ENCODE assay signal across 17 cellular contexts in genomic region chr12:10354502-10354901, GRCh38. TPM values are rescaled to one million over a fixed set of nuclear protein-coding genes. Genes with fewer than 3 reads are reported as not detected.
DNase-seq lines count a peak whose midpoint lies in the region; ATAC-seq and TF ChIP-seq lines count a peak whose summit lies in the region.
"Had no signal": no experiment of that assay in that cellular context is flagged by ENCODE, and none has a peak within 500 bp of the region (broad histone marks: within the 10 kb centered on the region; RNA-seq: fewer than 3 reads in every experiment).

No MANE protein-coding gene starts in this region.

- no peaks in the 10 kb centered on the region for H3K9me3 ChIP-seq in left lung

- no peaks in the 10 kb centered on the region for H3K36me3 ChIP-seq in left lung

- peak; percentile 71 for ATAC-seq in left lung
- no peak for ATAC-seq in HG02642 (IDR thresholded peaks at IDR 0.05; ENCODE audit: poor library complexity, unreplicated experiment)
- no peak for ATAC-seq in GM21737 (IDR thresholded peaks at IDR 0.05; ENCODE audit: unreplicated experiment)
- ATAC-seq: effector memory CD8-positive, alpha-beta T cell; sciatic nerve had no signal

- peaks cover 2 to 6% (median 4%) of the 10 kb centered on the region in 3 donors for H3K27me3 Mint-ChIP-seq in CD14-positive monocyte (ENCODE audit: low read depth in 3 of 3)
- H3K27me3 Mint-ChIP-seq: effector memory CD8-positive, alpha-beta T cell had no signal

- H3K36me3 Mint-ChIP-seq in CD14-positive monocyte, result no peaks in the 10 kb centered on the region

- no peaks in the 10 kb centered on the region for H3K27me3 ChIP-seq in left lung

- no peak overlapping the region for H3K4me3 Mint-ChIP-seq in CD14-positive monocyte
- H3K4me3 Mint-ChIP-seq: effector memory CD8-positive, alpha-beta T cell; naive B cell had no signal

- peaks cover 9 to 15% (median 12%) of the 10 kb centered on the region in 7 donors for H3K9me3 Mint-ChIP-seq in CD14-positive monocyte
- H3K9me3 Mint-ChIP-seq: effector memory CD8-positive, alpha-beta T cell had no signal

- no peak overlapping the region for H3K27ac ChIP-seq in left lung

- peak; percentile 97 for DNase-seq in DMS53 treated with DMSO at 0.1 percent for 48 hours (lab: John Stamatoyannopoulos, UW; ENCODE audit: unreplicated experiment)
- DNase-seq in HT1080 (ENCODE audit: low read depth), result peak; percentile 64
- DNase-seq in astrocyte of the hippocampus (ENCODE audit: low read depth, low spot score), result peak; percentile 85
- peak in 1 of 2 donors; percentile 61 for DNase-seq in left lung
- DNase-seq in CD14-positive monocyte (ENCODE audit: low spot score), result no peak
- no peak for DNase-seq in SIG-M5 treated with dmso at 0.1 percent for 504 hours (lab: John Stamatoyannopoulos, UW; ENCODE audit: unreplicated experiment)
- DNase-seq: activated CD4-positive, alpha-beta T cell treated with anti-CD3 and anti-CD28 coated beads, Interleukin-2, amount 50 U/mL, for 1 hour; effector memory CD8-positive, alpha-beta T cell; MM.1S; naive B cell; stimulated activated naive CD4-positive, alpha-beta T cell treated with Interleukin-2 at 50 U/mL for 16 hours had no signal

- no peak overlapping the region for H3K27ac Mint-ChIP-seq in CD14-positive monocyte
- H3K27ac Mint-ChIP-seq: effector memory CD8-positive, alpha-beta T cell had no signal

- H3K4me1 Mint-ChIP-seq in CD14-positive monocyte, result no peaks in the 10 kb centered on the region

- intact Hi-C loops in left lung (cut with DNase I) (no loop called here), CD14-positive monocyte (cut with micrococcal nuclease) (no loop called here)

- TF ChIP-seq CTCF in left lung (IDR thresholded peaks at IDR 0.05), result no peak
- TF ChIP-seq CTCF in CD14-positive monocyte (IDR thresholded peaks at IDR 0.05), result no peak

- no peaks in the 10 kb centered on the region for H3K4me1 ChIP-seq in left lung

- H3K4me3 ChIP-seq in left lung, result no peak overlapping the region

RNA-seq across cellular contexts. Expression of gene KLRK1, which starts 35.3 kb away (rescaled TPM):
- total RNA-seq in HT1080 (2014; rRNA removed; shearing (Covaris generic)), result not detected in 2 replicates
- not detected in 2 replicates for polyA plus RNA-seq in HT1080 (2015; cell fraction: cytosol; rRNA removed)
- polyA plus RNA-seq in HT1080 (2015; cell fraction: nucleus; rRNA removed), result 0.10 and 0.84 TPM in 2 replicates
- total RNA-seq in left lung, result 1 to 10 TPM; 2.6 to 4.9 TPM
- 1 to 10 TPM; 1.3 TPM for polyA plus RNA-seq in CD14-positive monocyte
- total RNA-seq: glomerular endothelial cell had no signal
- polyA plus RNA-seq: BJ had no signal

RNA-seq across cellular contexts. Expression of gene KLRD1, which starts 46.8 kb away (rescaled TPM):
- under 0.01 TPM in 1 of 2 replicates, not detected in the other for total RNA-seq in HT1080 (2014; rRNA removed; shearing (Covaris generic))
- polyA plus RNA-seq in HT1080 (2015; cell fraction: cytosol; rRNA removed), result not detected in 2 replicates
- polyA plus RNA-seq in HT1080 (2015; cell fraction: nucleus; rRNA removed), result not detected in 2 replicates
- total RNA-seq in left lung, result 1 to 10 TPM; 4.6 to 9.0 TPM
- under 1 TPM; 0.51 to 0.79 TPM for polyA plus RNA-seq in CD14-positive monocyte

RNA-seq across cellular contexts. Expression of gene KLRC4, which starts 55.1 kb away (rescaled TPM):
- total RNA-seq in HT1080 (2014; rRNA removed; shearing (Covaris generic)), result not detected in 2 replicates
- polyA plus RNA-seq in HT1080 (2015; cell fraction: cytosol; rRNA removed), result not detected in 2 replicates
- polyA plus RNA-seq in HT1080 (2015; cell fraction: nucleus; rRNA removed), result not detected in 2 replicates
- total RNA-seq in left lung, result 1 to 10 TPM in 1 of 2 donors, under 1 TPM in 1; 0.38 to 1.3 TPM
- not detected for polyA plus RNA-seq in CD14-positive monocyte
- total RNA-seq: glomerular endothelial cell; T-helper 1 cell treated with Interleukin-12 subunit alpha and Interleukin-12 subunit beta and Interleukin-4 antibody, amounts not matched to agents 30 ng/mL and 1 ng/mL, for 36 hours had no signal
- polyA plus RNA-seq: BJ had no signal

Comparison
In these comparisons a context has a peak if more than half of its experiments do, and no peak if none do; other contexts are left out.
1. DNase-seq: peak in DMS53 treated with DMSO at 0.1 percent for 48 hours (single experiment), HT1080 (single experiment) and astrocyte of the hippocampus (single experiment); none in CD14-positive monocyte (single experiment) and SIG-M5 treated with dmso at 0.1 percent for 504 hours (single experiment).